In the genomic region with DNA sequence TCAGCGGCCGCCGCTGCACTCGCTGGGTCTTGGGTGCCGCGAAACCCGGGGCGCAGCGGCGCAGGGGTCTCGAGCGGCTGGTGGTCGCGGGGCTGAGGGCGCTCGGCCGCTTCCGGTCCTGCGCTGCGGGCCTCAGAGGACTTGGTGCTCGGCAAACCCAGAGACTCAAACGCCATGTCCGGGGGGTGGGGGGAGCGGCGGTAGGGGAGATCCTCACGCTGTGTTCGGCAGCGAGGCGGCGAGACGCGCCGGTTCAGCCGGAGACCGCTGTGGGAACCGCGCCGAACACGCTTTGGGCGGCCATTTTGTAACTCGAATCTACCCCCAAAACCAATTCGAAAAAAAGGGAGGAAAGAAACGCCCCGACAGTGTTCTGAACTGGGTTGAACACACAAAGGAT, we compare ENCODE assay signal across 23 cellular contexts.
"Had no signal": no experiment of that assay in that cellular context is flagged by ENCODE, and none has a peak within 500 bp of the region (broad histone marks: within the 10 kb centered on the region; RNA-seq: fewer than 3 reads in every experiment).

No MANE protein-coding gene starts in this region.

- H3K36me3 ChIP-seq: ascending aorta, cardiac muscle cell, SJSA1 had no signal

- H3K9me3 ChIP-seq: ascending aorta, SK-N-SH had no signal

- DNase-seq: activated CD4-positive, alpha-beta T cell treated with anti-CD3 and anti-CD28 coated beads, Interleukin-2, amount 10 ng/mL, durations not matched to agents 24 days and 14 days; activated CD4-positive, alpha-beta T cell treated with anti-CD3 and anti-CD28 coated beads, Interleukin-2, amount 50 U/mL, for 48 hours; activated CD8-positive, alpha-beta T cell treated with anti-CD3 and anti-CD28 coated beads, Interleukin-2, amount 10 ng/mL, durations not matched to agents 7 days and 5 days; activated gamma-delta T cell; activated naive CD4-positive, alpha-beta T cell treated with Interleukin-2 at 50 U/mL for 16 hours; activated naive CD8-positive, alpha-beta T cell treated with anti-CD3 and anti-CD28 coated beads, Interleukin-2, amount 10 ng/mL, durations not matched to agents 7 days and 5 days; activated T-cell treated with anti-CD3 and anti-CD28 coated beads, Interleukin-2, amount 50 U/mL, for 24 hours; amygdala; Karpas-422; KBM-7; NCI-H1105; NCI-H1417 treated with DMSO at 0.1 percent for 48 hours; NCI-H187; NCI-H2081; NCI-H2171 treated with DMSO at 0.1 percent for 48 hours; NCI-H345; NCI-H524 treated with DMSO at 0.1 percent for 48 hours; SHP77 treated with DMSO at 0.1 percent for 48 hours; SK-N-SH had no signal

- H3K27ac ChIP-seq: ascending aorta, cardiac muscle cell, SJSA1 had no signal

- H3K4me1 ChIP-seq: ascending aorta, SJSA1 had no signal

- FAIRE-seq: TTC549 had no signal

- H3K27me3 ChIP-seq: ascending aorta, cardiac muscle cell, SJSA1 had no signal

- H3K9ac ChIP-seq: SK-N-SH had no signal

- H3K4me2 ChIP-seq: SK-N-SH had no signal

- H3K4me3 ChIP-seq: ascending aorta, cardiac muscle cell, SJSA1 had no signal
